Comparison of ENCODE assay signal across 8 cellular contexts in the genomic region with DNA sequence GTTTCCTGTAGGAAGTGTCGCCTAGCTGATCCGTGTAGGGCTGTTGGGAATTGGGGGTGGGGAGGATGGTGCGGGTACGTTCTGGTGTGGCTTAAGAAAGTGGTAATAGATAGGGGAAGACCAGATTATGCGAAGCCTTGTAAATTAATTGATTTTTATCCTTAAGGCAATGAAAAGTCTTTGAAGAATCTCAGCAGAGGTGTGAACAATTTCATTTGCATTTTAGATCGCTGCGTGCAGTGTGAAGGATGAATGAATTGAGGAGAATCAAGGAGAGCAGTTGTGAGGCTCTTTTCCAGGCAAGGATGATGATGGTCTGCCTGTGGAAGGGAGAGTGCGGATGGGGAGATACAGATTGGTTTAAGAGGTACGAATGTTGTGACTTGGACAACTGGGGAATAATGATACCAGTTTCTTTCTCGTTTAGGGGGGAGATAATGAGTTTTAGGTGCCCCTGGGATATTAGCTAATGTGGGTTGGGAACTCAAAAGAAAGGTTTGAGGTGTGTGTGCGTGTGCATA. TPM values are rescaled to one million over a fixed set of nuclear protein-coding genes. Genes with fewer than 3 reads are reported as not detected.
A peak's percentile ranks its signal among the peaks of the same experiment; 100 is the strongest.
DNase-seq lines count a peak whose midpoint lies in the region; ATAC-seq and TF ChIP-seq lines count a peak whose summit lies in the region.

No MANE protein-coding gene starts in this region.

- peak; percentile 23 for DNase-seq in IMR-90
- DNase-seq in choroid plexus epithelial cell (ENCODE audit: low read depth), result no peak
- DNase-seq in HCEC 1CT, result no peak
- DNase-seq in AML-193 (lab: John Stamatoyannopoulos, UW), result no peak

- POLR2A ChIA-PET in IMR-90 (lab: Charles Lee; ENCODE audit: unreplicated experiment), result interaction anchor here (1.5 kb wide), 1 partner anchor 15 kb away, joined by 9 read pairs; a partner anchor contains a TSS

- H3K9me2 ChIP-seq in DOHH2 (replicated peaks; ENCODE audit: control insufficient read depth, low read length), result no peaks in the 10 kb centered on the region
- no peaks in the 10 kb centered on the region for H3K9me2 ChIP-seq in neural cell (ENCODE audit: insufficient read depth, low read length)

- peak overlapping the region; percentile 86 for H3K14ac ChIP-seq in IMR-90 (replicated peaks; ENCODE audit: low read depth, low read length)

- peaks cover 23% of the 10 kb centered on the region for H3K4me1 ChIP-seq in DOHH2 (ENCODE audit: control insufficient read depth, low read length)
- H3K4me1 ChIP-seq in IMR-90 (ENCODE audit: control insufficient read depth, insufficient read depth, low read length), result no peaks in the 10 kb centered on the region; the same call in 1 of the 2 replicates

- H3K4me2 ChIP-seq in DOHH2 (ENCODE audit: low read length) (peak overlapping the region; percentile 78), IMR-90 (ENCODE audit: low read depth, low read length) (peak overlapping the region; percentile 98), neural cell (ENCODE audit: low read length) (peak overlapping the region; percentile 79)

- H3K9ac ChIP-seq in IMR-90 (ENCODE audit: low read depth, low read length) (peak overlapping the region; percentile 91), neural cell (ENCODE audit: low read length) (peak overlapping the region; percentile 81)

- H3K79me1 ChIP-seq in IMR-90 (ENCODE audit: low read depth in 1 of 2, low read length in 2 of 2), result peaks cover 22 to 76% of the 10 kb centered on the region in 2 experiments

- H2BK5ac ChIP-seq in IMR-90 (ENCODE audit: low read depth, low read length, poor library complexity, severe bottlenecking), result peak overlapping the region; percentile 87

- H3K4me3 ChIP-seq in DOHH2 (ENCODE audit: low read length), result peak overlapping the region; percentile 85
- peak overlapping the region; percentile 72 for H3K4me3 ChIP-seq in IMR-90 (ENCODE audit: insufficient read depth, low read depth, low read length)
- peak overlapping the region; percentile 91 for H3K4me3 ChIP-seq in choroid plexus epithelial cell (ENCODE audit: low read depth, low read length)
- peak overlapping the region; percentile 73 for H3K4me3 ChIP-seq in neural cell (ENCODE audit: low read length)

- H3K9me3 ChIP-seq in DOHH2 (ENCODE audit: control insufficient read depth, insufficient read depth, low read length) (no peaks in the 10 kb centered on the region), IMR-90 (ENCODE audit: control insufficient read depth, insufficient read depth, low read length) (no peaks in the 10 kb centered on the region), neural cell (ENCODE audit: low read length) (no peaks in the 10 kb centered on the region)

- H4K91ac ChIP-seq in IMR-90 (ENCODE audit: insufficient read depth, low read depth, low read length), result peak overlapping the region; percentile 94

- peaks cover 5% of the 10 kb centered on the region for H3K9me1 ChIP-seq in IMR-90 (ENCODE audit: insufficient read depth, low read length)

- H3F3A ChIP-seq in DOHH2 (ENCODE audit: control insufficient read depth, insufficient read depth) (peaks cover 3% of the 10 kb centered on the region; the same call in 1 of the 2 replicates), neural cell (ENCODE audit: insufficient read depth, low read length, poor library complexity, severe bottlenecking) (no peaks in the 10 kb centered on the region)

- CTCF ChIA-PET in IMR-90 (lab: Yijun Ruan, JAX), result no interaction called here

- H3K56ac ChIP-seq in IMR-90 (ENCODE audit: extremely low read depth, insufficient read depth, low read length), result peak overlapping the region; percentile 92

- no peak for TF ChIP-seq RAD21 in IMR-90 (IDR thresholded peaks at IDR 0.05; ENCODE audit: low read length)
- TF ChIP-seq RAD21 in neural cell (conservative IDR thresholded peaks at IDR 0.05), result peak; percentile 30

- in situ Hi-C loops in IMR-90 (cut with MboI; ENCODE audit: low sequenced_read_pairs), result no loop called here

- H2BK120ac ChIP-seq in IMR-90 (ENCODE audit: low read depth, low read length), result peak overlapping the region; percentile 63

- H3K36me3 ChIP-seq in DOHH2 (ENCODE audit: control insufficient read depth, low read length) (peaks cover 30% of the 10 kb centered on the region), IMR-90 (ENCODE audit: control insufficient read depth, insufficient read depth, low read length) (peaks cover 8% of the 10 kb centered on the region), neural cell (ENCODE audit: insufficient read depth, low read length) (no peaks in the 10 kb centered on the region)

- H3K27me3 ChIP-seq in DOHH2 (ENCODE audit: control insufficient read depth, low read length) (no peaks in the 10 kb centered on the region), IMR-90 (ENCODE audit: control insufficient read depth, insufficient read depth, low read length) (no peaks in the 10 kb centered on the region), neural cell (ENCODE audit: insufficient read depth, low read depth, low read length) (no peaks in the 10 kb centered on the region)

- dilution Hi-C loops in IMR-90 (cut with HindIII; ENCODE audit: low sequenced_read_pairs, unreplicated experiment), result no loop called here

- H4K8ac ChIP-seq in IMR-90 (ENCODE audit: low read depth in 2 of 2, low read length in 2 of 2), result peak overlapping the region; percentile 86 to 93

- H3K79me2 ChIP-seq in DOHH2 (ENCODE audit: control insufficient read depth, low read length) (peaks cover 49% of the 10 kb centered on the region), neural cell (replicated peaks; ENCODE audit: insufficient read depth, low read length) (peaks cover 25% of the 10 kb centered on the region)

- TF ChIP-seq EP300 in neural cell (conservative IDR thresholded peaks at IDR 0.05; ENCODE audit: poor library complexity, severe bottlenecking), result no peak

- peak overlapping the region; percentile 40; the same call in 1 of the 2 replicates for H2BK20ac ChIP-seq in IMR-90 (ENCODE audit: low read depth, low read length)

- intact Hi-C loops in IMR-90 (cut with micrococcal nuclease), result no loop called here

- H2AFZ ChIP-seq in IMR-90 (replicated peaks; ENCODE audit: low read length, poor library complexity), result peak overlapping the region; percentile 91
- H2AFZ ChIP-seq in neural cell (ENCODE audit: low read depth, low read length), result peak overlapping the region; percentile 65

- H3K27ac ChIP-seq in DOHH2 (ENCODE audit: low read depth, low read length) (peak overlapping the region; percentile 50), IMR-90 (ENCODE audit: insufficient read depth, low read length) (peak overlapping the region; percentile 90), neural cell (ENCODE audit: low read length) (peak overlapping the region; percentile 95)

- no peak for TF ChIP-seq POLR2A in IMR-90 (IDR thresholded peaks at IDR 0.05; ENCODE audit: low read depth, low read length)

- peak overlapping the region; percentile 80; the same call in 1 of the 2 replicates for H4K5ac ChIP-seq in IMR-90 (ENCODE audit: low read depth, low read length)

- H4K20me1 ChIP-seq in DOHH2 (ENCODE audit: control insufficient read depth, insufficient read depth, low read depth, low read length), result no peaks in the 10 kb centered on the region
- no peaks in the 10 kb centered on the region for H4K20me1 ChIP-seq in IMR-90 (ENCODE audit: insufficient read depth, low read length)
- H4K20me1 ChIP-seq in neural cell (ENCODE audit: insufficient read depth), result no peaks in the 10 kb centered on the region

- H3K4ac ChIP-seq in IMR-90 (ENCODE audit: low read depth, low read length), result peak overlapping the region; percentile 97

- peak overlapping the region; percentile 99 for H3K23ac ChIP-seq in IMR-90 (ENCODE audit: low read depth, low read length)

- ATAC-seq in IMR-90 (ENCODE audit: low read depth) (no peak; the same call in 1 of the 2 replicates), GM18868 (IDR thresholded peaks at IDR 0.05; ENCODE audit: unreplicated experiment) (no peak), HG03280 (IDR thresholded peaks at IDR 0.05; ENCODE audit: unreplicated experiment) (no peak)

- TSS peak; percentile 26 for BruUV-seq in IMR-90 (replicated peaks; lab: Mats Ljungman, UMichigan)

- peak overlapping the region; percentile 95 for H2AK9ac ChIP-seq in IMR-90 (replicated peaks; ENCODE audit: low read depth, low read length, poor library complexity)

- peak overlapping the region; percentile 78; the same call in 2 of the 3 replicates for H2BK15ac ChIP-seq in IMR-90 (ENCODE audit: low read depth, low read length)

- peak overlapping the region; percentile 77 for H3K18ac ChIP-seq in IMR-90 (ENCODE audit: low read depth, low read length)

- peak overlapping the region; percentile 87 for H2AK5ac ChIP-seq in IMR-90 (ENCODE audit: low read depth, low read length)

- TF ChIP-seq CTCF in DOHH2 (IDR thresholded peaks at IDR 0.05; ENCODE audit: low read depth, low read length, poor library complexity, severe bottlenecking) (no peak), IMR-90 (conservative IDR thresholded peaks at IDR 0.05; ENCODE audit: low read depth, low read length) (no peak), choroid plexus epithelial cell (conservative IDR thresholded peaks at IDR 0.05; ENCODE audit: low read depth, low read length) (no peak), neural cell (IDR thresholded peaks at IDR 0.05; ENCODE audit: poor library complexity, severe bottlenecking) (no peak)

- 6% methylated on average over 9 of the region's 11 CpGs; no CpG with 5 or more reads in 1 of the 2 experiments for WGBS in IMR-90 (ENCODE audit: extremely low coverage in 2 of 2, insufficient read length in 1 of 2), 2 experiments

RNA-seq across cellular contexts. Expression of a gene that starts 0.8 kb away (rescaled TPM):
- total RNA-seq in IMR-90 (2012; rRNA removed), result 35.3 and 47.9 TPM in 2 replicates
- 40.2 and 47.1 TPM in 2 replicates for polyA plus RNA-seq in IMR-90 (2012; rRNA removed)
- 24.2 and 41.4 TPM in 2 replicates for polyA plus RNA-seq in IMR-90 (2012; cell fraction: cytosol; rRNA removed)
- 49.6 and 52.9 TPM in 2 replicates for polyA plus RNA-seq in IMR-90 (2012; cell fraction: nucleus; rRNA removed; ENCODE audit: low replicate concordance)
- 29.6 and 42.6 TPM in 2 replicates for polyA plus RNA-seq in neural cell
- 28.7 and 30.7 TPM in 2 replicates for polyA minus RNA-seq in neural cell

RNA-seq across cellular contexts. Expression of a gene that starts 15.4 kb away (rescaled TPM):
- total RNA-seq in IMR-90 (2012; rRNA removed), result 22.8 TPM in 2 replicates
- polyA plus RNA-seq in IMR-90 (2012; rRNA removed) (33.2 and 33.6 TPM in 2 replicates), neural cell (66.1 and 83.5 TPM in 2 replicates)
- 27.0 and 47.7 TPM in 2 replicates for polyA plus RNA-seq in IMR-90 (2012; cell fraction: cytosol; rRNA removed)
- polyA plus RNA-seq in IMR-90 (2012; cell fraction: nucleus; rRNA removed; ENCODE audit: low replicate concordance), result 90.3 and 135 TPM in 2 replicates
- 31.2 and 34.3 TPM in 2 replicates for polyA minus RNA-seq in neural cell

RNA-seq across cellular contexts. Expression of a gene that starts 15.4 kb away (rescaled TPM):
- 62.4 and 166 TPM in 2 replicates for total RNA-seq in IMR-90 (2012; rRNA removed)
- polyA plus RNA-seq in IMR-90 (2012; rRNA removed) (179 and 180 TPM in 2 replicates), neural cell (161 and 193 TPM in 2 replicates)
- polyA plus RNA-seq in IMR-90 (2012; cell fraction: cytosol; rRNA removed), result 137 and 165 TPM in 2 replicates
- polyA plus RNA-seq in IMR-90 (2012; cell fraction: nucleus; rRNA removed; ENCODE audit: low replicate concordance), result 21.8 and 68.8 TPM in 2 replicates
- 59.0 and 62.6 TPM in 2 replicates for polyA minus RNA-seq in neural cell

RNA-seq across cellular contexts. Expression of a gene that starts 20.5 kb away (rescaled TPM):
- total RNA-seq in IMR-90 (2012; rRNA removed), result 134 and 137 TPM in 2 replicates
- 113 and 140 TPM in 2 replicates for polyA plus RNA-seq in IMR-90 (2012; rRNA removed)
- polyA plus RNA-seq in IMR-90 (2012; cell fraction: cytosol; rRNA removed), result 46.4 and 59.8 TPM in 2 replicates
- polyA plus RNA-seq in IMR-90 (2012; cell fraction: nucleus; rRNA removed; ENCODE audit: low replicate concordance), result 10.2 and 65.4 TPM in 2 replicates
- polyA plus RNA-seq in neural cell, result 87.4 and 104 TPM in 2 replicates
- polyA minus RNA-seq in neural cell, result 46.4 and 47.7 TPM in 2 replicates

RNA-seq across cellular contexts. Expression of a gene that starts 26.0 kb away (rescaled TPM):
- total RNA-seq in IMR-90 (2012; rRNA removed), result 3.3 and 6.3 TPM in 2 replicates
- polyA plus RNA-seq in IMR-90 (2012; rRNA removed) (23.8 and 24.7 TPM in 2 replicates), neural cell (18.3 and 20.2 TPM in 2 replicates)
- 13.5 and 13.8 TPM in 2 replicates for polyA plus RNA-seq in IMR-90 (2012; cell fraction: cytosol; rRNA removed)
- polyA plus RNA-seq in IMR-90 (2012; cell fraction: nucleus; rRNA removed; ENCODE audit: low replicate concordance), result 69.2 and 96.8 TPM in 2 replicates
- 19.2 and 19.7 TPM in 2 replicates for polyA minus RNA-seq in neural cell
